Comparison of ENCODE assay signal across 8 cellular contexts in the genomic region with DNA sequence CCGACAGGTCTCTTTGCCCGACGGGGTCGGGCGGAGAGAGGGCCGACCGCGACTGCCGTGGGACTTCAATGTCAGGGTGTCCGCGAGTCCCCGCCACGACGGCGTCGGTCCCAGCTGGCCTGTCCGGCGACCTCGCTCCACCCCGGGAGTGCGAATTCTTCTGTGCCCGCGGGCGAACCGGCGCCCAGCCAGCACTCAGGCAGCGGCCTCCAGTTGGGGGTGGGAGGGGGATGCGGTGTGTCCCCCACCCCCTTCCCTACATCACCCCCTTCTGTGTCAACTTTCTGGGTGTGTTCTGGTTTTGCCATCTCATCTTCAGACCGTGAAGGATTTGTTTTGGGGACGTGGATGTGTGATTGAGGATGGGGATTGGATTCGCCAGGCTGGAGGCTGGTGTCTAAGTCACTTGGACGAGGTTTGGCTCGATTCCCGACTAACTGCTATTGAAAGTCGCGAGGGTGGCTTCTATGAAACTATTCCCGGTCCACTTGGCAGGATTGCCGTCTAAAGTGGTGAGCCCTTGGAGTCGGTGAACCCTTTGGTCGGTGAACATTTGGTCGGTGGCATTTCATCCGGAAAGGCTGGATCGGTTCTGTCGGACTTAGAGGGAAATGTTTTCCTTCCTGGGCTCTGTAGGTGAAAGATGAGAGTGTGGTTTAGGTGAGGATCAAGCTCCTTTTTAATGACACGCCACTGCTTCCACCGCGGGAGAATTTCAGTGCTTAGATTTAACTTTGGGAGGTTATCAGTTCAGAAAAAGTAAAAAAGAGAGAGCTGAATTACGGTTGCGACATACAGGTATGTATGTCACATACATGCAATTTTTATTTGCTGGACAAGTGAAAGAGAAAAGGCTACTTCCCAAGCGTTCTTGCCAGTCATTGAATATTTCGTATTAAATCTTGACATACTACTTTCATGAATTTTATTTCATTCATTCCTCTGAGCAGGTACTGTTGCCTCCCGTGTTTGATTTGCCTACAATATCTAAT. TPM values are rescaled to one million over a fixed set of nuclear protein-coding genes. Genes with fewer than 3 reads are reported as not detected.
DNase-seq lines count a peak whose midpoint lies in the region; ATAC-seq lines count a peak whose summit lies in the region.

No MANE protein-coding gene starts in this region.

- ATAC-seq in GM18870 (IDR thresholded peaks at IDR 0.05; ENCODE audit: unreplicated experiment) (peak; percentile 24), HG03354 (IDR thresholded peaks at IDR 0.05; ENCODE audit: poor library complexity, severe bottlenecking, unreplicated experiment) (peak; percentile 36)
- ATAC-seq in effector memory CD8-positive, alpha-beta T cell (replicated peaks) = peak; percentile 1

- H3K27ac Mint-ChIP-seq in effector memory CD8-positive, alpha-beta T cell = no peak overlapping the region

- no peaks in the 10 kb centered on the region for H3K27me3 ChIP-seq in thymus (ENCODE audit: control insufficient read depth, insufficient read depth)

- no peaks in the 10 kb centered on the region for H3K36me3 Mint-ChIP-seq in effector memory CD8-positive, alpha-beta T cell (ENCODE audit: insufficient read depth)

- H3K9me3 ChIP-seq in SK-N-MC (ENCODE audit: low read depth, low read length) = no peaks in the 10 kb centered on the region
- H3K9me3 ChIP-seq in thymus (ENCODE audit: control insufficient read depth) = peaks cover 1% of the 10 kb centered on the region

- WGBS in thymus = 6% methylated on average over 52 of the region's 52 CpGs

- H3K27me3 Mint-ChIP-seq in effector memory CD8-positive, alpha-beta T cell = peaks cover 9 to 11% of the 10 kb centered on the region in 2 donors

- H3K4me1 ChIP-seq in thymus (ENCODE audit: control insufficient read depth, insufficient read depth, low read length) = peaks cover 22% of the 10 kb centered on the region

- DNase-seq in CD1c-positive myeloid dendritic cell (ENCODE audit: extremely low spot score) (peak; percentile 14), SK-N-MC (ENCODE audit: low read depth, low spot score) (peak; percentile 20), medulla oblongata (ENCODE audit: extremely low spot score) (peak; percentile 71), D341Med (ENCODE audit: low spot score) (no peak)
- DNase-seq in effector memory CD8-positive, alpha-beta T cell = peak in 1 of 3 experiments; percentile 2

- H3K9ac ChIP-seq in SK-N-MC (ENCODE audit: insufficient read length) = peak overlapping the region; percentile 84

- H3K36me3 ChIP-seq in SK-N-MC (ENCODE audit: insufficient read depth, low read length) (no peaks in the 10 kb centered on the region), thymus (ENCODE audit: control insufficient read depth, insufficient read depth) (no peaks in the 10 kb centered on the region)

- H3K4me3 ChIP-seq in SK-N-MC (peak overlapping the region; percentile 94), thymus (ENCODE audit: low read length) (peak overlapping the region; percentile 88)

- no peak overlapping the region for H3K4me3 Mint-ChIP-seq in effector memory CD8-positive, alpha-beta T cell

- no peak overlapping the region for H3K27ac ChIP-seq in SK-N-MC
- peak overlapping the region; percentile 87 for H3K27ac ChIP-seq in thymus (ENCODE audit: low read depth)

- no peaks in the 10 kb centered on the region for H3K9me3 Mint-ChIP-seq in effector memory CD8-positive, alpha-beta T cell

- H3K4me1 Mint-ChIP-seq in effector memory CD8-positive, alpha-beta T cell (ENCODE audit: low read depth in 2 of 2) = peaks cover 23 to 48% of the 10 kb centered on the region in 2 donors

RNA-seq across cellular contexts. Expression of gene ABCD3, which starts 0.8 kb away (rescaled TPM):
- polyA plus RNA-seq in thymus = 84.2 TPM
